ENCODE assay signal across 9 cellular contexts in the genomic region with DNA sequence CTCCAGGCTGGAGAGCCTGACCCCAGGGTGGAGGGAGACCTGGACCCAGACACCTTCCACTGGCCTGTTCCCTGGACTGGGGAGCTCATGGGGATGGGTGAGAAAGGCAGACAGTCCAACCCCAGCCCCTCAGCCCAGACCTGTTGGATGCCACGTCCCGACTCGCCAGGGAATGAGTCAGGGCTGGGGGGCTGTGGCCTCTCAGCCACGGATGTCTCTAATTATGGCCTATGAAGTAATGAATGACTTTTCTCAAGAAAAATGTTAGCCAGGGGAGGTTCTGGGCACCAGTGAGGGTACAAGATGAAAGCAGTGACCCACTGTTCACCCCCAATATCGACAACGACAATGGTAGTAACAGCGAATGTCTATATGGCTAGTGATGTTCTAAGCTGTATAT.
DNase-seq lines count a peak whose midpoint lies in the region; ATAC-seq and TF ChIP-seq lines count a peak whose summit lies in the region.
"Had no signal": no experiment of that assay in that cellular context is flagged by ENCODE, and none has a peak within 500 bp of the region (broad histone marks: within the 10 kb centered on the region; RNA-seq: fewer than 3 reads in every experiment).

No MANE protein-coding gene starts in this region.

- H3K4me1 Mint-ChIP-seq in activated CD8-positive, alpha-beta memory T cell treated with anti-CD3 and anti-CD28 coated beads, Interleukin-2, amount 10 ng/mL, durations not matched to agents 7 days and 5 days, result peaks cover 52% of the 10 kb centered on the region
- H3K4me1 Mint-ChIP-seq in activated T-helper 17 cell treated with anti-CD3 and anti-CD28 coated beads, Interleukin-2, amount 50 U/mL, for 72 hours, result peaks cover 29% of the 10 kb centered on the region
- peaks cover 58 to 84% of the 10 kb centered on the region in 2 donors for H3K4me1 Mint-ChIP-seq in stimulated activated naive B cell treated with anti-CD40 and anti-IgM and Interleukin-4, amounts not matched to agents 10 μg/mL and 1 μg/mL and 100 μg/mL, for 72 hours
- peaks cover 15% of the 10 kb centered on the region for H3K4me1 Mint-ChIP-seq in MCF 10A (ENCODE audit: insufficient read depth, unreplicated experiment)

- no peak for DNase-seq in activated CD8-positive, alpha-beta memory T cell treated with anti-CD3 and anti-CD28 coated beads, Interleukin-2, amount 10 ng/mL, durations not matched to agents 7 days and 5 days
- no peak for DNase-seq in activated CD8-positive, alpha-beta memory T cell treated with anti-CD3 and anti-CD28 coated beads, Interleukin-2, amount 50 U/mL, for 4 hours
- DNase-seq in fibroblast of peridontal ligament (ENCODE audit: extremely low read depth) (peak; percentile 56), GM10248 (ENCODE audit: extremely low spot score) (no peak), amniotic stem cell (lab: John Stamatoyannopoulos, UW) (no peak), MCF 10A (ENCODE audit: unreplicated experiment) (no peak)
- DNase-seq in stimulated activated naive B cell treated with anti-CD40 and anti-IgM and Interleukin-4, amounts not matched to agents 10 μg/mL and 1 μg/mL and 100 μg/mL, for 72 hours, result no peak
- DNase-seq: 8988T had no signal

- H3K9me3 Mint-ChIP-seq in activated CD8-positive, alpha-beta memory T cell treated with anti-CD3 and anti-CD28 coated beads, Interleukin-2, amount 10 ng/mL, durations not matched to agents 7 days and 5 days (ENCODE audit: low read depth), result no peaks in the 10 kb centered on the region
- H3K9me3 Mint-ChIP-seq in activated T-helper 17 cell treated with anti-CD3 and anti-CD28 coated beads, Interleukin-2, amount 50 U/mL, for 72 hours, result no peaks in the 10 kb centered on the region
- H3K9me3 Mint-ChIP-seq in stimulated activated naive B cell treated with anti-CD40 and anti-IgM and Interleukin-4, amounts not matched to agents 10 μg/mL and 1 μg/mL and 100 μg/mL, for 72 hours, result no peaks in the 10 kb centered on the region
- no peaks in the 10 kb centered on the region for H3K9me3 Mint-ChIP-seq in MCF 10A (ENCODE audit: unreplicated experiment)

- intact Hi-C loops in MCF 10A (cut with micrococcal nuclease), result no loop called here

- H3K27ac Mint-ChIP-seq in activated CD8-positive, alpha-beta memory T cell treated with anti-CD3 and anti-CD28 coated beads, Interleukin-2, amount 10 ng/mL, durations not matched to agents 7 days and 5 days, result peak overlapping the region; percentile 52
- H3K27ac Mint-ChIP-seq in activated T-helper 17 cell treated with anti-CD3 and anti-CD28 coated beads, Interleukin-2, amount 50 U/mL, for 72 hours, result peak overlapping the region; percentile 96
- H3K27ac Mint-ChIP-seq in stimulated activated naive B cell treated with anti-CD40 and anti-IgM and Interleukin-4, amounts not matched to agents 10 μg/mL and 1 μg/mL and 100 μg/mL, for 72 hours, result peak overlapping the region; percentile 93
- H3K27ac Mint-ChIP-seq in MCF 10A (ENCODE audit: low read depth, unreplicated experiment), result no peak overlapping the region

- POLR2A ChIA-PET in GM10248 (lab: Yijun Ruan, JAX) (no interaction called here), MCF 10A (lab: Yijun Ruan, JAX) (no interaction called here)

- no peak for ATAC-seq in activated CD8-positive, alpha-beta memory T cell treated with anti-CD3 and anti-CD28 coated beads, Interleukin-2, amount 10 ng/mL, durations not matched to agents 7 days and 5 days
- ATAC-seq in activated T-helper 17 cell treated with anti-CD3 and anti-CD28 coated beads, Interleukin-2, amount 50 U/mL, for 72 hours (replicated peaks), result no peak
- no peak for ATAC-seq in stimulated activated naive B cell treated with anti-CD40 and anti-IgM and Interleukin-4, amounts not matched to agents 10 μg/mL and 1 μg/mL and 100 μg/mL, for 72 hours (replicated peaks)

- H3K27me3 Mint-ChIP-seq in activated CD8-positive, alpha-beta memory T cell treated with anti-CD3 and anti-CD28 coated beads, Interleukin-2, amount 10 ng/mL, durations not matched to agents 7 days and 5 days, result no peaks in the 10 kb centered on the region
- H3K27me3 Mint-ChIP-seq in activated T-helper 17 cell treated with anti-CD3 and anti-CD28 coated beads, Interleukin-2, amount 50 U/mL, for 72 hours, result no peaks in the 10 kb centered on the region
- H3K27me3 Mint-ChIP-seq in stimulated activated naive B cell treated with anti-CD40 and anti-IgM and Interleukin-4, amounts not matched to agents 10 μg/mL and 1 μg/mL and 100 μg/mL, for 72 hours, result no peaks in the 10 kb centered on the region
- H3K27me3 Mint-ChIP-seq in MCF 10A (ENCODE audit: insufficient read depth, unreplicated experiment), result no peaks in the 10 kb centered on the region

- H3K4me3 Mint-ChIP-seq in activated CD8-positive, alpha-beta memory T cell treated with anti-CD3 and anti-CD28 coated beads, Interleukin-2, amount 10 ng/mL, durations not matched to agents 7 days and 5 days, result no peak overlapping the region
- peak overlapping the region; percentile 75 for H3K4me3 Mint-ChIP-seq in activated T-helper 17 cell treated with anti-CD3 and anti-CD28 coated beads, Interleukin-2, amount 50 U/mL, for 72 hours
- H3K4me3 Mint-ChIP-seq in stimulated activated naive B cell treated with anti-CD40 and anti-IgM and Interleukin-4, amounts not matched to agents 10 μg/mL and 1 μg/mL and 100 μg/mL, for 72 hours, result no peak overlapping the region
- no peak overlapping the region for H3K4me3 Mint-ChIP-seq in MCF 10A (ENCODE audit: unreplicated experiment)

- TF ChIP-seq CTCF in GM10248 (IDR thresholded peaks at IDR 0.05; ENCODE audit: control extremely low read depth, extremely low read depth, low read depth, missing control alignments), result no peak
- TF ChIP-seq CTCF in MCF 10A (IDR thresholded peaks at IDR 0.05; ENCODE audit: unreplicated experiment), result no peak

- no TSS peak for BruUV-seq in MCF 10A (replicated peaks; lab: Mats Ljungman, UMichigan)

- CTCF ChIA-PET in activated CD8-positive, alpha-beta memory T cell treated with anti-CD3 and anti-CD28 coated beads, Interleukin-2, amount 10 ng/mL, durations not matched to agents 7 days and 5 days (lab: Charles Lee), result interaction anchor here (0.8 to 2.5 kb wide), 10 partner anchors 11 to 62 kb away, joined by 3 to 16 read pairs (median 4); no protein-coding TSS in a partner anchor
- CTCF ChIA-PET in GM10248 (lab: Yijun Ruan, JAX) (interaction anchor here (0.9 to 4.0 kb wide), 9 partner anchors 10 to 57 kb away, joined by 3 to 12 read pairs (median 4); no protein-coding TSS in a partner anchor), MCF 10A (lab: Yijun Ruan, JAX) (interaction anchor here (0.7 to 1.5 kb wide), 5 partner anchors 11 to 47 kb away, joined by 3 to 5 read pairs (median 3); no protein-coding TSS in a partner anchor)

- H3K36me3 Mint-ChIP-seq in activated CD8-positive, alpha-beta memory T cell treated with anti-CD3 and anti-CD28 coated beads, Interleukin-2, amount 10 ng/mL, durations not matched to agents 7 days and 5 days, result no peaks in the 10 kb centered on the region
- peaks cover 10% of the 10 kb centered on the region for H3K36me3 Mint-ChIP-seq in activated T-helper 17 cell treated with anti-CD3 and anti-CD28 coated beads, Interleukin-2, amount 50 U/mL, for 72 hours (ENCODE audit: low read depth)
- H3K36me3 Mint-ChIP-seq in stimulated activated naive B cell treated with anti-CD40 and anti-IgM and Interleukin-4, amounts not matched to agents 10 μg/mL and 1 μg/mL and 100 μg/mL, for 72 hours, result peaks cover 7 to 30% of the 10 kb centered on the region in 2 donors
- peaks cover 5% of the 10 kb centered on the region for H3K36me3 Mint-ChIP-seq in MCF 10A (ENCODE audit: insufficient read depth, unreplicated experiment)
